ENCODE assay signal across 17 cellular contexts in the genomic region with DNA sequence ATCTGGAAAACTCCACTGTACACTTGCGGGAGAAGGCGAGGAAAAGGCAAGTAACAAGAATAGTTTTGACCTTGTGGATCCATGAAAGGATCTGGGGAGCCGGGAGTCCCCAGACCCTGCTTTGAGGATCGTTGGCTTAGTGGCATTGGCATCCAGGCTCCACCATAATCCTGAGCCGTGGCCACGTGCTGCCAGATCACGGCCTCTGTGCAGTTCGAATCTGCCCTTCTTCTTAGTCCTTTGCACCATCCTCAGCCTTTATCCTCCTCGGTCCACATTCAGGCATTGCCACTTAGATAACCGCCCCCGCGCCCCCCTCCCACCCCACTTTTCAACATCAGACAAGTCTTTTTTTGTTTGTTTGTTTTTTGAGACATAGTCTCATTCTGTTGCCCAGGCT.
A peak's percentile ranks its signal among the peaks of the same experiment; 100 is the strongest.
DNase-seq lines count a peak whose midpoint lies in the region; ATAC-seq, FAIRE-seq and TF ChIP-seq lines count a peak whose summit lies in the region.
"Had no signal": no experiment of that assay in that cellular context is flagged by ENCODE, and none has a peak within 500 bp of the region (broad histone marks: within the 10 kb centered on the region; RNA-seq: fewer than 3 reads in every experiment).

No MANE protein-coding gene starts in this region.

- H2BK15ac ChIP-seq in IMR-90 (ENCODE audit: low read depth, low read length): no peak overlapping the region

- no peak overlapping the region for H3K18ac ChIP-seq in IMR-90 (ENCODE audit: low read depth, low read length)

- H3K56ac ChIP-seq in IMR-90 (ENCODE audit: extremely low read depth, insufficient read depth, low read length): no peak overlapping the region

- peaks cover 31% of the 10 kb centered on the region for H3K4me1 ChIP-seq in Caco-2
- peaks cover 6% of the 10 kb centered on the region for H3K4me1 ChIP-seq in IMR-90 (ENCODE audit: control insufficient read depth, insufficient read depth, low read length)
- no peaks in the 10 kb centered on the region for H3K4me1 ChIP-seq in kidney (ENCODE audit: control insufficient read depth in 1 of 2, insufficient read depth in 1 of 2, low read depth in 1 of 2, low read length in 2 of 2)
- peaks cover 0 to 8% (median 0%) of the 10 kb centered on the region in 4 donors for H3K4me1 ChIP-seq in tibial nerve
- H3K4me1 ChIP-seq: BE2C, HAP-1 had no signal

- H3K4me3 Mint-ChIP-seq in Caco-2 (ENCODE audit: unreplicated experiment): no peak overlapping the region
- H3K4me3 Mint-ChIP-seq: CD14-positive monocyte; CD8-positive, alpha-beta T cell; GM23338 had no signal

- H3K36me3 ChIP-seq in Caco-2 (ENCODE audit: control insufficient read depth, insufficient read depth, low read length) (peaks cover 4% of the 10 kb centered on the region; the same call in 1 of the 2 replicates), IMR-90 (ENCODE audit: control insufficient read depth, insufficient read depth, low read length) (peaks cover 5% of the 10 kb centered on the region; the same call in 1 of the 2 replicates), kidney (ENCODE audit: control insufficient read depth in 1 of 2, insufficient read depth in 2 of 2, low read length in 2 of 2) (no peaks in the 10 kb centered on the region), tibial nerve (no peaks in the 10 kb centered on the region)
- H3K36me3 ChIP-seq: HAP-1 had no signal

- DNase-seq in Caco-2: no peak
- no peak for DNase-seq in IMR-90
- DNase-seq in kidney: peak; percentile 15
- no peak for DNase-seq in tibial nerve (ENCODE audit: low spot score in 2 of 2)
- no peak for DNase-seq in NCI-H2196 treated with DMSO at 0.1 percent for 48 hours (lab: John Stamatoyannopoulos, UW; ENCODE audit: unreplicated experiment)
- DNase-seq: BE2C; CD8-positive, alpha-beta T cell; COR-L47; KG1 had no signal

- intact Hi-C loops in Caco-2 (cut with micrococcal nuclease; ENCODE audit: unreplicated experiment) (no loop called here), IMR-90 (cut with micrococcal nuclease) (no loop called here), kidney (cut with DNase I) (no loop called here)

- no peak overlapping the region for H3K4me2 ChIP-seq in IMR-90 (ENCODE audit: low read depth, low read length)
- H3K4me2 ChIP-seq: A549, GM23338 had no signal

- no peak overlapping the region for H2BK20ac ChIP-seq in IMR-90 (ENCODE audit: low read depth, low read length)

- dilution Hi-C loops in IMR-90 (cut with HindIII; ENCODE audit: low sequenced_read_pairs, unreplicated experiment): no loop called here

- H3K4me3 ChIP-seq in Caco-2 (ENCODE audit: low read depth, low read length): no peak overlapping the region
- H3K4me3 ChIP-seq in IMR-90 (ENCODE audit: insufficient read depth, low read depth, low read length): no peak overlapping the region
- no peak overlapping the region for H3K4me3 ChIP-seq in kidney (ENCODE audit: low read length in 2 of 2)
- H3K4me3 ChIP-seq in tibial nerve: no peak overlapping the region
- H3K4me3 ChIP-seq: A549, GM12878, GM23338, HAP-1 had no signal

- no peak overlapping the region for H2BK120ac ChIP-seq in IMR-90 (ENCODE audit: low read depth, low read length)

- CTCF ChIA-PET in Caco-2 (lab: Charles Lee) (no interaction called here), IMR-90 (lab: Yijun Ruan, JAX) (no interaction called here)

- no peak overlapping the region for H4K91ac ChIP-seq in IMR-90 (ENCODE audit: insufficient read depth, low read depth, low read length)

- H2AK5ac ChIP-seq in IMR-90 (ENCODE audit: low read depth, low read length): no peak overlapping the region

- H3K9me1 ChIP-seq in IMR-90 (ENCODE audit: insufficient read depth, low read length): peaks cover 20% of the 10 kb centered on the region

- no peak overlapping the region for H3K4ac ChIP-seq in IMR-90 (ENCODE audit: low read depth, low read length)

- H3K9me3 ChIP-seq in Caco-2: no peaks in the 10 kb centered on the region
- no peaks in the 10 kb centered on the region for H3K9me3 ChIP-seq in IMR-90 (ENCODE audit: control insufficient read depth, insufficient read depth, low read length)
- H3K9me3 ChIP-seq in kidney (ENCODE audit: control insufficient read depth in 1 of 2, low read length in 2 of 2): no peaks in the 10 kb centered on the region
- H3K9me3 ChIP-seq in tibial nerve: no peaks in the 10 kb centered on the region
- H3K9me3 ChIP-seq: A549, BE2C, HAP-1 had no signal

- H4K5ac ChIP-seq in IMR-90 (ENCODE audit: low read depth, low read length): no peak overlapping the region

- H3K27me3 Mint-ChIP-seq in Caco-2 (ENCODE audit: insufficient read depth, unreplicated experiment): no peaks in the 10 kb centered on the region

- no peak overlapping the region for H4K8ac ChIP-seq in IMR-90 (ENCODE audit: low read depth in 2 of 2, low read length in 2 of 2)

- BruUV-seq in Caco-2 (replicated peaks; lab: Mats Ljungman, UMichigan) (no TSS peak), IMR-90 (replicated peaks; lab: Mats Ljungman, UMichigan) (no TSS peak)

- in situ Hi-C loops in IMR-90 (cut with MboI; ENCODE audit: low sequenced_read_pairs): no loop called here

- no peak for FAIRE-seq in kidney (lab: Jason Lieb, UNC)
- FAIRE-seq: A549, GM12878, GM18507 had no signal

- no peaks in the 10 kb centered on the region for H3K9me3 Mint-ChIP-seq in Caco-2 (ENCODE audit: unreplicated experiment)
- H3K9me3 Mint-ChIP-seq: CD14-positive monocyte; CD8-positive, alpha-beta T cell; GM23338 had no signal

- H2BK5ac ChIP-seq in IMR-90 (ENCODE audit: low read depth, low read length, poor library complexity, severe bottlenecking): no peak overlapping the region

- H3K9ac ChIP-seq in IMR-90 (ENCODE audit: low read depth, low read length): no peak overlapping the region
- H3K9ac ChIP-seq in kidney (ENCODE audit: low read length in 2 of 2): no peak overlapping the region

- H3K36me3 Mint-ChIP-seq in Caco-2 (ENCODE audit: insufficient read depth, unreplicated experiment): peaks cover 69% of the 10 kb centered on the region

- H3K4me1 Mint-ChIP-seq in Caco-2 (ENCODE audit: low read depth, unreplicated experiment): peaks cover 28% of the 10 kb centered on the region

- TF ChIP-seq CTCF in Caco-2 (IDR thresholded peaks at IDR 0.05; ENCODE audit: insufficient read depth in 1 of 2, low read depth in 1 of 2, low read length in 1 of 2, severe bottlenecking in 1 of 2, unreplicated experiment in 1 of 2) (no peak), IMR-90 (conservative IDR thresholded peaks at IDR 0.05; ENCODE audit: low read depth, low read length) (no peak), kidney (IDR thresholded peaks at IDR 0.05; ENCODE audit: borderline replicate concordance, extremely low read depth, insufficient read depth) (no peak), tibial nerve (IDR thresholded peaks at IDR 0.05) (no peak)

- H3K27me3 ChIP-seq in Caco-2 (replicated peaks; ENCODE audit: control insufficient read depth, insufficient read depth, low read length) (no peaks in the 10 kb centered on the region), IMR-90 (ENCODE audit: control insufficient read depth, insufficient read depth, low read length) (no peaks in the 10 kb centered on the region), tibial nerve (no peaks in the 10 kb centered on the region)
- H3K27me3 ChIP-seq: BE2C had no signal

- TF ChIP-seq POLR2A in IMR-90 (IDR thresholded peaks at IDR 0.05; ENCODE audit: low read depth, low read length) (no peak), tibial nerve (IDR thresholded peaks at IDR 0.05) (no peak)

- no peak overlapping the region for H3K27ac ChIP-seq in IMR-90 (ENCODE audit: insufficient read depth, low read length)
- H3K27ac ChIP-seq in kidney (ENCODE audit: low read depth in 2 of 2, low read length in 2 of 2): no peak overlapping the region
- peak overlapping the region in 3 of 4 donors; percentile 25 to 36 (median 33) for H3K27ac ChIP-seq in tibial nerve

- POLR2A ChIA-PET in Caco-2 (lab: Charles Lee) (no interaction called here), IMR-90 (lab: Charles Lee; ENCODE audit: unreplicated experiment) (no interaction called here)

- H3K79me1 ChIP-seq in IMR-90 (ENCODE audit: low read depth in 1 of 2, low read length in 2 of 2): peaks cover 45 to 65% of the 10 kb centered on the region in 2 experiments

- H3K23ac ChIP-seq in IMR-90 (ENCODE audit: low read depth, low read length): no peak overlapping the region; the same call in 1 of the 2 replicates

- TF ChIP-seq EP300 in tibial nerve (IDR thresholded peaks at IDR 0.05): no peak

- 92% methylated on average over 7 of the region's 12 CpGs; no CpG with 5 or more reads in 1 of the 2 experiments for WGBS in IMR-90 (ENCODE audit: extremely low coverage in 2 of 2, insufficient read length in 1 of 2), 2 experiments
- WGBS in tibial nerve, 2 donors: 71 to 81% methylated on average over 12 of the region's 12 CpGs

- no peak for TF ChIP-seq RAD21 in IMR-90 (IDR thresholded peaks at IDR 0.05; ENCODE audit: low read length)

- no peak overlapping the region for H2AFZ ChIP-seq in IMR-90 (replicated peaks; ENCODE audit: low read length, poor library complexity)
- H2AFZ ChIP-seq: GM23338 had no signal

- H3K27ac Mint-ChIP-seq in Caco-2 (ENCODE audit: unreplicated experiment): peak overlapping the region; percentile 15
- H3K27ac Mint-ChIP-seq: CD8-positive, alpha-beta T cell; GM23338 had no signal

- H3K14ac ChIP-seq in IMR-90 (replicated peaks; ENCODE audit: low read depth, low read length): peak overlapping the region; percentile 21; the same call in 1 of the 2 replicates

- no peak for ATAC-seq in IMR-90 (ENCODE audit: low read depth)
- no peak for ATAC-seq in HG03354 (IDR thresholded peaks at IDR 0.05; ENCODE audit: poor library complexity, severe bottlenecking, unreplicated experiment)
- no peak for ATAC-seq in GM19467 (IDR thresholded peaks at IDR 0.05; ENCODE audit: unreplicated experiment)
- ATAC-seq: CD8-positive, alpha-beta T cell; GM12878; GM23338 had no signal

- no peak overlapping the region for H2AK9ac ChIP-seq in IMR-90 (replicated peaks; ENCODE audit: low read depth, low read length, poor library complexity)

- H4K20me1 ChIP-seq in IMR-90 (ENCODE audit: insufficient read depth, low read length): peaks cover 5% of the 10 kb centered on the region; the same call in 1 of the 2 replicates

TF ChIP-seq in IMR-90, 13 proteins besides CTCF, POLR2A, EP300 and RAD21 (continues in another document):
- no peak for TF ChIP-seq RCOR1 (IDR thresholded peaks at IDR 0.05; ENCODE audit: insufficient replicate concordance, low read length)
- TF ChIP-seq NFE2L2 (IDR thresholded peaks at IDR 0.05; ENCODE audit: low read depth, low read length): no peak
- no peak for TF ChIP-seq BHLHE40 (IDR thresholded peaks at IDR 0.05; ENCODE audit: low read depth, low read length)
- no peak for TF ChIP-seq MAFK (IDR thresholded peaks at IDR 0.05; ENCODE audit: low read depth, low read length)
- no peak for TF ChIP-seq CEBPB (IDR thresholded peaks at IDR 0.05; ENCODE audit: low read depth, low read length)
- TF ChIP-seq CHD1 (IDR thresholded peaks at IDR 0.05; ENCODE audit: low read depth, low read length): no peak
- TF ChIP-seq MXI1 (IDR thresholded peaks at IDR 0.05; ENCODE audit: borderline replicate concordance, low read depth, low read length): no peak

Comparison
In these comparisons a context has a peak if more than half of its experiments do, and no peak if none do; other contexts are left out.
1. H3K27ac ChIP-seq: peak in tibial nerve (3 of 4); none in IMR-90 (single experiment) and kidney (0 of 2).